ENCODE assay signal across 19 cellular contexts in genomic region chr20:63084563-63084927, GRCh38.
"Had no signal": no experiment of that assay in that cellular context is flagged by ENCODE, and none has a peak within 500 bp of the region (broad histone marks: within the 10 kb centered on the region; RNA-seq: fewer than 3 reads in every experiment).

No MANE protein-coding gene starts in this region.

- H3K36me3 ChIP-seq: prostate gland, thyroid gland had no signal

- H3K4me3 ChIP-seq: prostate gland, thyroid gland had no signal

- H3K27me3 ChIP-seq: foreskin keratinocyte, thyroid gland had no signal

- H3K4me1 ChIP-seq: foreskin keratinocyte, prostate gland, thyroid gland had no signal

- H3K4me3 Mint-ChIP-seq: activated naive CD4-positive, alpha-beta T cell treated with anti-CD3 and anti-CD28 coated beads, Interleukin-2, amount 50 U/mL, for 24 hours; brain; central memory CD8-positive, alpha-beta T cell; immature natural killer cell; nephron progenitor cell; stimulated activated effector memory CD8-positive, alpha-beta T cell treated with anti-CD3 and anti-CD28 coated beads, Interleukin-12 subunit alpha, Interleukin-12 subunit beta, amount 100 ng/mL, for 72 hours; T-cell had no signal

- H3K36me3 Mint-ChIP-seq: activated naive CD4-positive, alpha-beta T cell treated with anti-CD3 and anti-CD28 coated beads, Interleukin-2, amount 50 U/mL, for 24 hours; brain; stimulated activated effector memory CD8-positive, alpha-beta T cell treated with anti-CD3 and anti-CD28 coated beads, Interleukin-12 subunit alpha, Interleukin-12 subunit beta, amount 100 ng/mL, for 72 hours; T-cell had no signal

- ATAC-seq: activated CD4-positive, CD25-positive, alpha-beta regulatory T cell treated with anti-CD3 and anti-CD28 coated beads, Interleukin-2, amount 50 U/mL, for 24 hours; foreskin keratinocyte; sciatic nerve; stimulated activated effector memory CD8-positive, alpha-beta T cell treated with anti-CD3 and anti-CD28 coated beads, Interleukin-12 subunit alpha, Interleukin-12 subunit beta, amount 100 ng/mL, for 72 hours; T-cell had no signal

- DNase-seq: activated CD4-positive, alpha-beta T cell treated with anti-CD3 and anti-CD28 coated beads, Interleukin-2, amount 50 U/mL, for 1 hour; activated T-cell treated with anti-CD3 and anti-CD28 coated beads for 4 hours; cortex of kidney; effector CD8-positive, alpha-beta T cell; foreskin keratinocyte; immature natural killer cell; nephron progenitor cell; occipital lobe; stimulated activated CD4-positive, alpha-beta T cell treated with anti-CD3 and anti-CD28 coated beads, Interleukin-2, amount 100 ng/mL, for 24 hours; T-helper 9 cell; thyroid gland had no signal

- H3K9me3 ChIP-seq: prostate gland, thyroid gland had no signal

- H3K27ac Mint-ChIP-seq: activated naive CD4-positive, alpha-beta T cell treated with anti-CD3 and anti-CD28 coated beads, Interleukin-2, amount 50 U/mL, for 24 hours; brain; immature natural killer cell; nephron progenitor cell; stimulated activated effector memory CD8-positive, alpha-beta T cell treated with anti-CD3 and anti-CD28 coated beads, Interleukin-12 subunit alpha, Interleukin-12 subunit beta, amount 100 ng/mL, for 72 hours; T-cell had no signal

- H3K27ac ChIP-seq: foreskin keratinocyte, prostate gland, thyroid gland had no signal

- H3K9me3 Mint-ChIP-seq: activated naive CD4-positive, alpha-beta T cell treated with anti-CD3 and anti-CD28 coated beads, Interleukin-2, amount 50 U/mL, for 24 hours; central memory CD8-positive, alpha-beta T cell had no signal

- H3K4me1 Mint-ChIP-seq: activated naive CD4-positive, alpha-beta T cell treated with anti-CD3 and anti-CD28 coated beads, Interleukin-2, amount 50 U/mL, for 24 hours; central memory CD8-positive, alpha-beta T cell; immature natural killer cell; nephron progenitor cell; stimulated activated effector memory CD8-positive, alpha-beta T cell treated with anti-CD3 and anti-CD28 coated beads, Interleukin-12 subunit alpha, Interleukin-12 subunit beta, amount 100 ng/mL, for 72 hours; T-cell had no signal
